Comparison of ENCODE assay signal across 11 cellular contexts in genomic region chr2:52976132-52976949, GRCh38.
DNase-seq lines count a peak whose midpoint lies in the region; ATAC-seq, FAIRE-seq and TF ChIP-seq lines count a peak whose summit lies in the region.
"Had no signal": no experiment of that assay in that cellular context is flagged by ENCODE, and none has a peak within 500 bp of the region (broad histone marks: within the 10 kb centered on the region; RNA-seq: fewer than 3 reads in every experiment).

No MANE protein-coding gene starts in this region.

- peak; percentile 6 for DNase-seq in AG04450 (ENCODE audit: low read depth, low spot score)
- no peak for DNase-seq in H54 (ENCODE audit: insufficient read length, low spot score)
- DNase-seq in fibroblast of the conjunctiva (ENCODE audit: low read depth), result peak; percentile 1
- DNase-seq in ovary, result no peak
- DNase-seq: midbrain had no signal

- H3K4me3 ChIP-seq in AG04450 (ENCODE audit: low read depth, low read length) (no peak overlapping the region), OCI-LY3 (ENCODE audit: low read length) (no peak overlapping the region), ovary (no peak overlapping the region)
- H3K4me3 ChIP-seq: thyroid gland had no signal

- no peaks in the 10 kb centered on the region for H3K79me2 ChIP-seq in OCI-LY3 (ENCODE audit: low read length)

- intact Hi-C loops in ovary (cut with DNase I), result no loop called here

- no peaks in the 10 kb centered on the region for H3K27me3 ChIP-seq in AG04450 (ENCODE audit: control insufficient read depth, insufficient read depth, low read length)
- no peaks in the 10 kb centered on the region for H3K27me3 ChIP-seq in OCI-LY3 (ENCODE audit: low read depth, low read length)
- no peaks in the 10 kb centered on the region for H3K27me3 ChIP-seq in ovary
- H3K27me3 ChIP-seq: thyroid gland had no signal

- H3K9ac ChIP-seq in OCI-LY3 (ENCODE audit: low read length), result no peak overlapping the region

- TF ChIP-seq POLR2A in H54 (IDR thresholded peaks at IDR 0.05; ENCODE audit: low read depth, low read length) (no peak), ovary (IDR thresholded peaks at IDR 0.05) (no peak)

- peak; percentile 84 for FAIRE-seq in H54 (lab: Jason Lieb, UNC)
- FAIRE-seq: GM18507 had no signal

- H3K9me3 ChIP-seq in AG04450 (ENCODE audit: control insufficient read depth, insufficient read depth, low read length) (no peaks in the 10 kb centered on the region), OCI-LY3 (ENCODE audit: insufficient read depth, low read length) (no peaks in the 10 kb centered on the region), ovary (no peaks in the 10 kb centered on the region)
- H3K9me3 ChIP-seq: thyroid gland had no signal

- ATAC-seq in HG03139 (IDR thresholded peaks at IDR 0.05; ENCODE audit: unreplicated experiment) (no peak), GM21367 (IDR thresholded peaks at IDR 0.05; ENCODE audit: unreplicated experiment) (no peak), GM21423 (IDR thresholded peaks at IDR 0.05; ENCODE audit: unreplicated experiment) (no peak)

- no peak for TF ChIP-seq EP300 in ovary (IDR thresholded peaks at IDR 0.05)

- no peak overlapping the region for H3K4me2 ChIP-seq in OCI-LY3 (ENCODE audit: low read length)

- POLR2A ChIA-PET in AG04450 (lab: Yijun Ruan, JAX), result no interaction called here

- H3K27ac ChIP-seq in AG04450 (ENCODE audit: low read depth, low read length) (no peak overlapping the region), OCI-LY3 (ENCODE audit: low read length) (no peak overlapping the region), ovary (no peak overlapping the region)
- H3K27ac ChIP-seq: thyroid gland had no signal

- TF ChIP-seq CTCF in AG04450 (IDR thresholded peaks at IDR 0.05; ENCODE audit: low read depth, low read length), result peak; percentile 89
- TF ChIP-seq CTCF in OCI-LY3 (IDR thresholded peaks at IDR 0.05; ENCODE audit: low read depth, low read length), result peak; percentile 76
- TF ChIP-seq CTCF in ovary (IDR thresholded peaks at IDR 0.05), result no peak

- H2AFZ ChIP-seq in OCI-LY3 (ENCODE audit: low read depth, low read length), result no peak overlapping the region

- peaks cover 8% of the 10 kb centered on the region for H3K4me1 ChIP-seq in OCI-LY3 (ENCODE audit: low read length)
- no peaks in the 10 kb centered on the region for H3K4me1 ChIP-seq in ovary (ENCODE audit: insufficient read depth)
- H3K4me1 ChIP-seq: thyroid gland had no signal

- CTCF ChIA-PET in AG04450 (lab: Charles Lee), result interaction anchor here (0.6 to 1.7 kb wide), 14 partner anchors 11 to 1401 kb away, joined by 3 to 9 read pairs (median 4); no protein-coding TSS in a partner anchor

- H4K20me1 ChIP-seq in OCI-LY3 (ENCODE audit: insufficient read depth, low read length), result no peaks in the 10 kb centered on the region

- 48 to 55% (median 48%) methylated on average over 2 of the region's 2 CpGs for WGBS in ovary, 3 donors

- no peaks in the 10 kb centered on the region for H3K36me3 ChIP-seq in OCI-LY3 (replicated peaks; ENCODE audit: low read depth, low read length)
- no peaks in the 10 kb centered on the region for H3K36me3 ChIP-seq in ovary
- H3K36me3 ChIP-seq: thyroid gland had no signal

Comparison
In these comparisons a context has a peak if more than half of its experiments do, and no peak if none do; other contexts are left out.
1. DNase-seq: peak in AG04450 (single experiment) and fibroblast of the conjunctiva (single experiment); none in H54 (single experiment) and ovary (0 of 5).
2. CTCF ChIP-seq: peak in AG04450 (single experiment) and OCI-LY3 (single experiment); none in ovary (0 of 3).